In the genomic region with DNA sequence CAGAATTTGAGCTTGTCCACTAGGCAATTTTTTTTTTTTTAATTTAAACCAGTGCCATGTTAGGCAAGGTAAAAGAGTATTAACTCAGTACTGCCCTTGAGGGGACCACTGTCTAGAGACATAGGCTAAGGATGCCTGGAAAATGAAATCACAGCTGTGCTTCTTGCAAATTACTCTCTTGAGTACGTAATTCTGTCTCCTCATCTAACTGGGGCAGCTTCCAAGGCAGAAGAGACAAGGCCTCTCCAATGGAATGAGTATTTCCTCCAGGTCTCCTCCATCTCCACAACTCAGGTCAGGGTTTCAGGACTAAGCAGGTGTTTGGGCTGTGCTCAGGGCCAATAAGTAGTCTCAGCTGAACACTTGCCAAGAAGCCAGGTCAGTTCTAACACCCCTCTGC, we compare ENCODE assay signal across 11 cellular contexts. TPM values are rescaled to one million over a fixed set of nuclear protein-coding genes. Genes with fewer than 3 reads are reported as not detected.
DNase-seq lines count a peak whose midpoint lies in the region; ATAC-seq and TF ChIP-seq lines count a peak whose summit lies in the region.
"Had no signal": no experiment of that assay in that cellular context is flagged by ENCODE, and none has a peak within 500 bp of the region (broad histone marks: within the 10 kb centered on the region; RNA-seq: fewer than 3 reads in every experiment).

No MANE protein-coding gene starts in this region.

- H3K9me3 ChIP-seq in PC-9 (ENCODE audit: insufficient read depth, low read depth) = no peaks in the 10 kb centered on the region
- no peaks in the 10 kb centered on the region for H3K9me3 ChIP-seq in psoas muscle

- H3K27me3 ChIP-seq in PC-9 (ENCODE audit: insufficient read depth, low read depth) (no peaks in the 10 kb centered on the region), psoas muscle (ENCODE audit: insufficient read depth in 3 of 3, low read length in 2 of 3) (no peaks in the 10 kb centered on the region)

- POLR2A ChIA-PET in PC-9 (lab: Charles Lee; ENCODE audit: unreplicated experiment) = no interaction called here

- BruUV-seq in PC-9 (replicated peaks; lab: Mats Ljungman, UMichigan) = no TSS peak

- no peak for TF ChIP-seq CTCF in C4-2B (conservative IDR thresholded peaks at IDR 0.05)
- TF ChIP-seq CTCF in PC-9 (conservative IDR thresholded peaks at IDR 0.05) = no peak
- TF ChIP-seq CTCF in psoas muscle (IDR thresholded peaks at IDR 0.05) = no peak

- no peaks in the 10 kb centered on the region for H3K79me2 ChIP-seq in PC-9 (ENCODE audit: low read depth)

- no peak overlapping the region for H3K4me3 ChIP-seq in PC-9
- H3K4me3 ChIP-seq in psoas muscle = no peak overlapping the region

- H2AFZ ChIP-seq in PC-9 = no peak overlapping the region

- no peaks in the 10 kb centered on the region; the same call in 1 of the 2 replicates for H3F3A ChIP-seq in PC-9 (ENCODE audit: insufficient read depth, low read depth)

- no peaks in the 10 kb centered on the region for H3K9me2 ChIP-seq in PC-9 (ENCODE audit: insufficient read depth)

- intact Hi-C loops in PC-9 (cut with micrococcal nuclease; ENCODE audit: unreplicated experiment) = no loop called here
- intact Hi-C loops in psoas muscle (cut with DNase I) = no loop called here

- H3K27ac ChIP-seq in C4-2B = peak overlapping the region; percentile 14; the same call in 1 of the 2 replicates
- no peak overlapping the region for H3K27ac ChIP-seq in PC-9
- H3K27ac ChIP-seq in psoas muscle = peak overlapping the region; percentile 53

- H3K36me3 ChIP-seq in PC-9 (ENCODE audit: low read depth) = peaks cover 8% of the 10 kb centered on the region; the same call in 1 of the 2 replicates
- no peaks in the 10 kb centered on the region for H3K36me3 ChIP-seq in psoas muscle (ENCODE audit: insufficient read depth in 1 of 2, low read depth in 1 of 2)

- H4K20me1 ChIP-seq in PC-9 (ENCODE audit: insufficient read depth) = no peaks in the 10 kb centered on the region

- no peak for DNase-seq in PC-9
- peak; percentile 59 for DNase-seq in fibroblast of the conjunctiva (ENCODE audit: low read depth)
- DNase-seq in psoas muscle = no peak
- no peak for DNase-seq in pons (ENCODE audit: low spot score)
- DNase-seq in NCI-H2107 (lab: John Stamatoyannopoulos, UW) = no peak
- no peak for DNase-seq in NCI-H2081 (lab: John Stamatoyannopoulos, UW)
- DNase-seq: activated CD4-positive, alpha-beta T cell treated with anti-CD3 and anti-CD28 coated beads for 36 hours; CD8-positive, alpha-beta memory T cell; stimulated activated CD4-positive, alpha-beta T cell treated with anti-CD3 and anti-CD28 coated beads, Interleukin-2, amount 100 ng/mL, for 24 hours had no signal

- H3K4me1 ChIP-seq in PC-9 (replicated peaks; ENCODE audit: insufficient read depth) (peaks cover 15% of the 10 kb centered on the region), psoas muscle (peaks cover 10% of the 10 kb centered on the region)

- WGBS in psoas muscle, 3 donors = 53 to 63% (median 60%) methylated on average over 1 of the region's 1 CpG

- ATAC-seq in psoas muscle = peak; percentile 36 to 70 (median 62)
- ATAC-seq in GM19452 (IDR thresholded peaks at IDR 0.05; ENCODE audit: unreplicated experiment) = no peak
- ATAC-seq: activated CD4-positive, alpha-beta T cell treated with anti-CD3 and anti-CD28 coated beads for 36 hours had no signal

- H3K4me2 ChIP-seq in PC-9 = peak overlapping the region; percentile 11; the same call in 1 of the 2 replicates

- CTCF ChIA-PET in PC-9 (lab: Charles Lee) = interaction anchor here (0.6 kb wide), 1 partner anchor 296 kb away, joined by 3 read pairs; no protein-coding TSS in a partner anchor

RNA-seq across cellular contexts. Expression of gene MRPS10, which starts 33.8 kb away (rescaled TPM):
- total RNA-seq in PC-9 (2021) = 38.7 and 56.5 TPM in 2 replicates
- 10 to 100 TPM; 40.3 to 57.4 (median 53.1) TPM for total RNA-seq in psoas muscle
- 100 to 1,000 TPM in 1 of 3 donors, 10 to 100 TPM in 2; 48.5 to 110 (median 59.0) TPM for polyA plus RNA-seq in psoas muscle

RNA-seq across cellular contexts. Expression of gene GUCA1B, which starts 56.7 kb away (rescaled TPM):
- total RNA-seq in PC-9 (2021) (1.1 and 2.5 TPM in 2 replicates), psoas muscle (1 to 10 TPM; 1.1 to 3.4 (median 1.9) TPM)
- polyA plus RNA-seq in psoas muscle = under 1 TPM; 0.26 to 0.79 (median 0.34) TPM
- polyA plus RNA-seq: CD8-positive, alpha-beta memory T cell had no signal
